12 cellular contexts compared by ENCODE assay signal in genomic region chr16:25024900-25025299, GRCh38. TPM values are rescaled to one million over a fixed set of nuclear protein-coding genes. Genes with fewer than 3 reads are reported as not detected.
DNase-seq lines count a peak whose midpoint lies in the region; ATAC-seq and TF ChIP-seq lines count a peak whose summit lies in the region.
"Had no signal": no experiment of that assay in that cellular context is flagged by ENCODE, and none has a peak within 500 bp of the region (broad histone marks: within the 10 kb centered on the region; RNA-seq: fewer than 3 reads in every experiment).

No MANE protein-coding gene starts in this region.

- no peak for ATAC-seq in activated T-helper 17 cell treated with anti-CD3 and anti-CD28 coated beads, Interleukin-2, amount 50 U/mL, for 72 hours (replicated peaks)
- no peak for ATAC-seq in HG03025 (IDR thresholded peaks at IDR 0.05; ENCODE audit: low FRiP score, unreplicated experiment)

- no peak for TF ChIP-seq CTCF in Caco-2 (IDR thresholded peaks at IDR 0.05; ENCODE audit: insufficient read depth in 1 of 2, low read depth in 1 of 2, low read length in 1 of 2, severe bottlenecking in 1 of 2, unreplicated experiment in 1 of 2)
- TF ChIP-seq CTCF in fibroblast of villous mesenchyme (IDR thresholded peaks at IDR 0.05; ENCODE audit: insufficient read depth, low read depth, low read length) = no peak
- TF ChIP-seq CTCF in osteocyte (IDR thresholded peaks at IDR 0.05) = no peak

- DNase-seq in Caco-2 (peak; percentile 49 to 64), fibroblast of villous mesenchyme (ENCODE audit: low read depth) (peak; percentile 37), osteocyte (ENCODE audit: extremely low spot score, unreplicated experiment) (no peak), putamen (ENCODE audit: low spot score) (no peak), DMS53 (lab: John Stamatoyannopoulos, UW) (no peak), kidney tubule cell (ENCODE audit: low spot score) (no peak)
- DNase-seq: C1 segment of cervical spinal cord; CD4-positive, alpha-beta T cell had no signal

- no peaks in the 10 kb centered on the region for H3K27me3 Mint-ChIP-seq in Caco-2 (ENCODE audit: insufficient read depth, unreplicated experiment)
- H3K27me3 Mint-ChIP-seq in activated T-helper 17 cell treated with anti-CD3 and anti-CD28 coated beads, Interleukin-2, amount 50 U/mL, for 72 hours = no peaks in the 10 kb centered on the region
- H3K27me3 Mint-ChIP-seq in osteocyte (ENCODE audit: unreplicated experiment) = no peaks in the 10 kb centered on the region
- H3K27me3 Mint-ChIP-seq: B cell; CD4-positive, alpha-beta T cell had no signal

- no TSS peak for BruUV-seq in Caco-2 (replicated peaks; lab: Mats Ljungman, UMichigan)

- no peaks in the 10 kb centered on the region for H3K36me3 ChIP-seq in Caco-2 (ENCODE audit: control insufficient read depth, insufficient read depth, low read length)
- H3K36me3 ChIP-seq: HAP-1 had no signal

- no peaks in the 10 kb centered on the region for H3K9me3 ChIP-seq in Caco-2
- H3K9me3 ChIP-seq: HAP-1 had no signal

- POLR2A ChIA-PET in Caco-2 (lab: Charles Lee) = interaction anchor here (1.2 to 1.4 kb wide), 2 partner anchors 9 to 24 kb away, joined by 5 to 6 read pairs; no protein-coding TSS in a partner anchor

- H3K4me1 ChIP-seq in Caco-2 = peaks cover 25% of the 10 kb centered on the region
- H3K4me1 ChIP-seq: HAP-1 had no signal

- peaks cover 30% of the 10 kb centered on the region for H3K4me1 Mint-ChIP-seq in Caco-2 (ENCODE audit: low read depth, unreplicated experiment)
- H3K4me1 Mint-ChIP-seq in activated T-helper 17 cell treated with anti-CD3 and anti-CD28 coated beads, Interleukin-2, amount 50 U/mL, for 72 hours = peaks cover 18% of the 10 kb centered on the region
- peaks cover 4% of the 10 kb centered on the region for H3K4me1 Mint-ChIP-seq in osteocyte (ENCODE audit: unreplicated experiment)

- CTCF ChIA-PET in Caco-2 (lab: Charles Lee) = interaction anchor here (0.6 kb wide), 1 partner anchor 201 kb away, joined by 3 read pairs; no protein-coding TSS in a partner anchor

- H3K36me3 Mint-ChIP-seq in Caco-2 (ENCODE audit: insufficient read depth, unreplicated experiment) (peaks cover 17% of the 10 kb centered on the region), osteocyte (ENCODE audit: unreplicated experiment) (no peaks in the 10 kb centered on the region)
- H3K36me3 Mint-ChIP-seq in activated T-helper 17 cell treated with anti-CD3 and anti-CD28 coated beads, Interleukin-2, amount 50 U/mL, for 72 hours (ENCODE audit: low read depth) = no peaks in the 10 kb centered on the region

- intact Hi-C loops in Caco-2 (cut with micrococcal nuclease; ENCODE audit: unreplicated experiment) = loop anchor here (2.0 kb wide), 1 partner anchor 36 kb away; no protein-coding TSS in a partner anchor

- peak overlapping the region; percentile 23 for H3K4me3 Mint-ChIP-seq in Caco-2 (ENCODE audit: unreplicated experiment)
- no peak overlapping the region for H3K4me3 Mint-ChIP-seq in activated T-helper 17 cell treated with anti-CD3 and anti-CD28 coated beads, Interleukin-2, amount 50 U/mL, for 72 hours
- no peak overlapping the region for H3K4me3 Mint-ChIP-seq in osteocyte (ENCODE audit: unreplicated experiment)
- H3K4me3 Mint-ChIP-seq: B cell; CD4-positive, alpha-beta T cell had no signal

- H3K4me3 ChIP-seq in Caco-2 (ENCODE audit: low read depth, low read length) (no peak overlapping the region), fibroblast of villous mesenchyme (ENCODE audit: low read depth, low read length) (no peak overlapping the region)
- H3K4me3 ChIP-seq: HAP-1 had no signal

- H3K27ac Mint-ChIP-seq in Caco-2 (ENCODE audit: unreplicated experiment) = peak overlapping the region; percentile 69
- H3K27ac Mint-ChIP-seq in activated T-helper 17 cell treated with anti-CD3 and anti-CD28 coated beads, Interleukin-2, amount 50 U/mL, for 72 hours = peak overlapping the region; percentile 3
- peak overlapping the region; percentile 21 for H3K27ac Mint-ChIP-seq in osteocyte (ENCODE audit: unreplicated experiment)
- H3K27ac Mint-ChIP-seq: B cell; CD4-positive, alpha-beta T cell had no signal

- peaks cover 9% of the 10 kb centered on the region for H3K9me3 Mint-ChIP-seq in Caco-2 (ENCODE audit: unreplicated experiment)
- no peaks in the 10 kb centered on the region for H3K9me3 Mint-ChIP-seq in activated T-helper 17 cell treated with anti-CD3 and anti-CD28 coated beads, Interleukin-2, amount 50 U/mL, for 72 hours
- no peaks in the 10 kb centered on the region for H3K9me3 Mint-ChIP-seq in osteocyte (ENCODE audit: unreplicated experiment)
- H3K9me3 Mint-ChIP-seq: CD4-positive, alpha-beta T cell had no signal

- H3K27me3 ChIP-seq in Caco-2 (replicated peaks; ENCODE audit: control insufficient read depth, insufficient read depth, low read length) = no peaks in the 10 kb centered on the region

RNA-seq across cellular contexts. Expression of gene ARHGAP17, which starts 9.7 kb away (rescaled TPM):
- total RNA-seq in Caco-2 (2022) (134 and 142 TPM in 2 replicates), fibroblast of villous mesenchyme (32.5 and 36.7 TPM in 2 replicates), osteocyte (93.4 and 97.3 TPM in 2 replicates)
- total RNA-seq in activated T-helper 17 cell treated with anti-CD3 and anti-CD28 coated beads, Interleukin-2, amount 50 U/mL, for 72 hours = 10 to 100 TPM; 47.7 to 73.8 TPM

Comparison
In these comparisons a context has a peak if more than half of its experiments do, and no peak if none do; other contexts are left out.
1. DNase-seq: peak in Caco-2 (2 of 2) and fibroblast of villous mesenchyme (single experiment); none in osteocyte (single experiment), putamen (single experiment), DMS53 (single experiment) and kidney tubule cell (single experiment).
2. H3K27ac Mint-ChIP-seq: peak in every context shown above with its lines; median percentile 69 in Caco-2; 21 in osteocyte; 3 in activated T-helper 17 cell treated with anti-CD3 and anti-CD28 coated beads, Interleukin-2, amount 50 U/mL, for 72 hours.